16 cellular contexts compared by ENCODE assay signal in genomic region chr10:121577568-121577967, GRCh38. TPM values are rescaled to one million over a fixed set of nuclear protein-coding genes. Genes with fewer than 3 reads are reported as not detected.
"Had no signal": no experiment of that assay in that cellular context is flagged by ENCODE, and none has a peak within 500 bp of the region (broad histone marks: within the 10 kb centered on the region; RNA-seq: fewer than 3 reads in every experiment).

No MANE protein-coding gene starts in this region.

- H3K4me1 ChIP-seq: pancreas had no signal

- H3K36me3 ChIP-seq: pancreas, transverse colon, WERI-Rb-1 had no signal

- H3K4me2 ChIP-seq: smooth muscle cell had no signal

- ATAC-seq: activated CD8-positive, alpha-beta T cell treated with anti-CD3 and anti-CD28 coated beads for 36 hours; effector memory CD8-positive, alpha-beta T cell; left colon; right cardiac atrium had no signal

- H3K9me3 ChIP-seq: pancreas, transverse colon had no signal

- H3K27me3 ChIP-seq: pancreas, transverse colon had no signal

- H3K4me3 ChIP-seq: pancreas, smooth muscle cell, transverse colon had no signal

- DNase-seq: activated CD4-positive, alpha-beta T cell treated with anti-CD3 and anti-CD28 coated beads for 4 hours; activated CD8-positive, alpha-beta memory T cell treated with anti-CD3 and anti-CD28 coated beads, Interleukin-2, amount 50 U/mL, for 4 hours; activated CD8-positive, alpha-beta T cell treated with anti-CD3 and anti-CD28 coated beads for 36 hours; activated naive CD4-positive, alpha-beta T cell; aorta; central memory CD4-positive, alpha-beta T cell; effector memory CD8-positive, alpha-beta T cell; erythroblast; left colon; pancreas; right cardiac atrium; T-helper 9 cell; transverse colon; WERI-Rb-1 had no signal

RNA-seq across cellular contexts. Expression of gene FGFR2, which starts 20.7 kb away (rescaled TPM):
- total RNA-seq: activated CD8-positive, alpha-beta T cell treated with anti-CD3 and anti-CD28 coated beads for 36 hours; activated T-helper 1 cell treated with anti-CD3 and anti-CD28 coated beads, Interleukin-12 subunit alpha, Interleukin-12 subunit beta, Interleukin-2, Interleukin-4 antibody, amounts not matched to agents 30 ng/mL and 10 ng/mL and 1 ng/mL, durations not matched to agents 14 hours and 24 hours and 36 hours had no signal
